Comparison of ENCODE assay signal across 8 cellular contexts in genomic region chr2:101386599-101387150, GRCh38. TPM values are rescaled to one million over a fixed set of nuclear protein-coding genes. Genes with fewer than 3 reads are reported as not detected.
DNase-seq lines count a peak whose midpoint lies in the region; ATAC-seq, FAIRE-seq and TF ChIP-seq lines count a peak whose summit lies in the region.

No MANE protein-coding gene starts in this region.

- H3K4me3 Mint-ChIP-seq in activated naive CD4-positive, alpha-beta T cell treated with anti-CD3 and anti-CD28 coated beads, Interleukin-2, amount 10 ng/mL, durations not matched to agents 7 days and 5 days, result peak overlapping the region; percentile 57
- H3K4me3 Mint-ChIP-seq in mesothelial cell of epicardium, result peak overlapping the region; percentile 62

- no peak for TF ChIP-seq POLR2A in upper lobe of left lung (IDR thresholded peaks at IDR 0.05)
- TF ChIP-seq POLR2A in GM12892 (IDR thresholded peaks at IDR 0.05; ENCODE audit: low read depth, low read length), result no peak

- H3K27ac Mint-ChIP-seq in activated naive CD4-positive, alpha-beta T cell treated with anti-CD3 and anti-CD28 coated beads, Interleukin-2, amount 10 ng/mL, durations not matched to agents 7 days and 5 days, result no peak overlapping the region
- no peak overlapping the region for H3K27ac Mint-ChIP-seq in mesothelial cell of epicardium

- CTCF ChIA-PET in activated naive CD4-positive, alpha-beta T cell treated with anti-CD3 and anti-CD28 coated beads, Interleukin-2, amount 10 ng/mL, durations not matched to agents 7 days and 5 days (lab: Charles Lee), result interaction anchor here (1.2 to 4.4 kb wide), 6 partner anchors 11 to 44 kb away, joined by 3 to 30 read pairs (median 7); no protein-coding TSS in a partner anchor

- H3K4me1 ChIP-seq in duodenal mucosa (ENCODE audit: control insufficient read depth in 1 of 2, insufficient read depth in 2 of 2, low read length in 2 of 2) (peaks cover 4 to 11% of the 10 kb centered on the region in 2 donors), upper lobe of left lung (peaks cover 12 to 18% (median 14%) of the 10 kb centered on the region in 4 donors)

- H3K27ac ChIP-seq in duodenal mucosa (ENCODE audit: low read depth, low read length) (no peak overlapping the region), upper lobe of left lung (no peak overlapping the region)

- no peak for FAIRE-seq in GM12892 (lab: Jason Lieb, UNC)

- no peaks in the 10 kb centered on the region for H3K36me3 Mint-ChIP-seq in activated naive CD4-positive, alpha-beta T cell treated with anti-CD3 and anti-CD28 coated beads, Interleukin-2, amount 10 ng/mL, durations not matched to agents 7 days and 5 days
- no peaks in the 10 kb centered on the region for H3K36me3 Mint-ChIP-seq in mesothelial cell of epicardium

- H3K36me3 ChIP-seq in duodenal mucosa (ENCODE audit: control insufficient read depth in 1 of 2, insufficient read depth in 2 of 2, low read length in 2 of 2) (no peaks in the 10 kb centered on the region), upper lobe of left lung (no peaks in the 10 kb centered on the region)

- WGBS in upper lobe of left lung, 2 donors, result 11 to 21% methylated on average over 6 to 20 of the region's 45 CpGs

- H3K9me3 Mint-ChIP-seq in activated naive CD4-positive, alpha-beta T cell treated with anti-CD3 and anti-CD28 coated beads, Interleukin-2, amount 10 ng/mL, durations not matched to agents 7 days and 5 days, result no peaks in the 10 kb centered on the region
- no peaks in the 10 kb centered on the region for H3K9me3 Mint-ChIP-seq in mesothelial cell of epicardium

- no peak overlapping the region for H3K9ac ChIP-seq in duodenal mucosa (ENCODE audit: low read depth in 1 of 2, low read length in 2 of 2)

- peaks cover 81% of the 10 kb centered on the region for H3K27me3 Mint-ChIP-seq in activated naive CD4-positive, alpha-beta T cell treated with anti-CD3 and anti-CD28 coated beads, Interleukin-2, amount 10 ng/mL, durations not matched to agents 7 days and 5 days
- peaks cover 74% of the 10 kb centered on the region for H3K27me3 Mint-ChIP-seq in mesothelial cell of epicardium (ENCODE audit: low read depth)

- no peak for TF ChIP-seq CTCF in mesothelial cell of epicardium (IDR thresholded peaks at IDR 0.05; ENCODE audit: unreplicated experiment)
- TF ChIP-seq CTCF in upper lobe of left lung (IDR thresholded peaks at IDR 0.05), result no peak

- H3K4me3 ChIP-seq in duodenal mucosa (ENCODE audit: low read depth in 1 of 2, low read length in 2 of 2) (peak overlapping the region; percentile 52 to 59), upper lobe of left lung (peak overlapping the region in 3 of 4 donors; percentile 41 to 55 (median 48))

- peaks cover 29 to 38% of the 10 kb centered on the region in 2 donors for H3K27me3 ChIP-seq in duodenal mucosa (ENCODE audit: control insufficient read depth in 1 of 2, insufficient read depth in 2 of 2, low read length in 2 of 2)
- H3K27me3 ChIP-seq in upper lobe of left lung, result peaks cover 0 to 30% (median 16%) of the 10 kb centered on the region in 4 donors

- no peak for TF ChIP-seq EP300 in upper lobe of left lung (IDR thresholded peaks at IDR 0.05)

- H3K4me1 Mint-ChIP-seq in activated naive CD4-positive, alpha-beta T cell treated with anti-CD3 and anti-CD28 coated beads, Interleukin-2, amount 10 ng/mL, durations not matched to agents 7 days and 5 days, result peaks cover 10% of the 10 kb centered on the region
- peaks cover 6% of the 10 kb centered on the region for H3K4me1 Mint-ChIP-seq in mesothelial cell of epicardium

- ATAC-seq in upper lobe of left lung (ENCODE audit: low FRiP score in 2 of 2), result peak; percentile 51 to 52
- no peak for ATAC-seq in GM21619 (IDR thresholded peaks at IDR 0.05; ENCODE audit: unreplicated experiment)

- no peak for DNase-seq in activated naive CD4-positive, alpha-beta T cell treated with anti-CD3 and anti-CD28 coated beads, Interleukin-2, amount 10 ng/mL, durations not matched to agents 7 days and 5 days
- DNase-seq in activated naive CD4-positive, alpha-beta T cell treated with anti-CD3 and anti-CD28 coated beads, Interleukin-2, amount 50 U/mL, for 16 hours, result no peak
- DNase-seq in mesothelial cell of epicardium (ENCODE audit: low spot score in 2 of 2, unreplicated experiment in 2 of 2), result no peak
- peak in 1 of 2 donors; percentile 87 for DNase-seq in upper lobe of left lung
- no peak for DNase-seq in AG20443 (ENCODE audit: low spot score)
- no peak for DNase-seq in GM12892 (ENCODE audit: insufficient read length)

- H3K9me3 ChIP-seq in duodenal mucosa (ENCODE audit: control insufficient read depth in 1 of 2, low read length in 2 of 2), result no peaks in the 10 kb centered on the region
- no peaks in the 10 kb centered on the region for H3K9me3 ChIP-seq in upper lobe of left lung

RNA-seq across cellular contexts. Expression of gene CREG2, which starts 0.6 kb away (rescaled TPM):
- total RNA-seq in mesothelial cell of epicardium (0.20 to 0.88 TPM (median 0.42 TPM) in 3 replicates), upper lobe of left lung (1 to 10 TPM in 3 of 6 donors, not detected in 3; 1.1 to 8.4 (median 1.6) TPM)
- polyA plus RNA-seq in GM12892 (2012; ENCODE audit: missing spikeins), result not detected
